In genomic region chr17:27367121-27367981, GRCh38 we compare ENCODE assay signal across 25 cellular contexts.
DNase-seq lines count a peak whose midpoint lies in the region; ATAC-seq and TF ChIP-seq lines count a peak whose summit lies in the region.
"Had no signal": no experiment of that assay in that cellular context is flagged by ENCODE, and none has a peak within 500 bp of the region (broad histone marks: within the 10 kb centered on the region; RNA-seq: fewer than 3 reads in every experiment).

No MANE protein-coding gene starts in this region.

- H3K9me3 ChIP-seq in neural progenitor cell (ENCODE audit: low read depth): peaks cover 9% of the 10 kb centered on the region

- TF ChIP-seq CTCF in CD14-positive monocyte (IDR thresholded peaks at IDR 0.05) (no peak), neural progenitor cell (IDR thresholded peaks at IDR 0.05) (no peak)

- H3K4me1 Mint-ChIP-seq in CD14-positive monocyte: peaks cover 16% of the 10 kb centered on the region
- peaks cover 11% of the 10 kb centered on the region for H3K4me1 Mint-ChIP-seq in neural progenitor cell
- H3K4me1 Mint-ChIP-seq in activated CD4-positive, alpha-beta memory T cell treated with anti-CD3 and anti-CD28 coated beads, Interleukin-2, amount 10 ng/mL, durations not matched to agents 7 days and 5 days: no peaks in the 10 kb centered on the region
- H3K4me1 Mint-ChIP-seq: B cell, memory B cell had no signal

- H3K27ac Mint-ChIP-seq in CD14-positive monocyte (peak overlapping the region in 4 of 7 donors; percentile 8 to 74 (median 55)), neural progenitor cell (peak overlapping the region; percentile 65)
- H3K27ac Mint-ChIP-seq in activated CD4-positive, alpha-beta memory T cell treated with anti-CD3 and anti-CD28 coated beads, Interleukin-2, amount 10 ng/mL, durations not matched to agents 7 days and 5 days: no peak overlapping the region
- H3K27ac Mint-ChIP-seq: activated T-helper 1 cell treated with anti-CD3 and anti-CD28 coated beads, Interleukin-12 subunit alpha, Interleukin-12 subunit beta, Interleukin-2, Interleukin-4 antibody, amounts not matched to agents 30 ng/mL and 10 ng/mL and 1 ng/mL, durations not matched to agents 14 hours and 24 hours and 36 hours; B cell; memory B cell; T-helper 1 cell treated with Interleukin-12 subunit alpha and Interleukin-12 subunit beta and Interleukin-4 antibody, amounts not matched to agents 30 μg/mL and 1 μg/mL, for 36 hours had no signal

- POLR2A ChIA-PET in activated CD4-positive, alpha-beta memory T cell treated with anti-CD3 and anti-CD28 coated beads, Interleukin-2, amount 10 ng/mL, durations not matched to agents 7 days and 5 days (lab: Charles Lee): interaction anchor here (0.6 kb wide), 1 partner anchor 9 kb away, joined by 3 read pairs; no protein-coding TSS in a partner anchor

- H3K27me3 Mint-ChIP-seq in CD14-positive monocyte (ENCODE audit: low read depth in 3 of 3) (peaks cover 0 to 5% (median 4%) of the 10 kb centered on the region in 3 donors), neural progenitor cell (ENCODE audit: insufficient read depth, low read depth) (peaks cover 16% of the 10 kb centered on the region)
- H3K27me3 Mint-ChIP-seq in activated CD4-positive, alpha-beta memory T cell treated with anti-CD3 and anti-CD28 coated beads, Interleukin-2, amount 10 ng/mL, durations not matched to agents 7 days and 5 days: peaks cover 4% of the 10 kb centered on the region
- H3K27me3 Mint-ChIP-seq: B cell, memory B cell had no signal

- peaks cover 22 to 44% (median 40%) of the 10 kb centered on the region in 7 donors for H3K9me3 Mint-ChIP-seq in CD14-positive monocyte
- peaks cover 23% of the 10 kb centered on the region for H3K9me3 Mint-ChIP-seq in neural progenitor cell
- peaks cover 11% of the 10 kb centered on the region for H3K9me3 Mint-ChIP-seq in activated CD4-positive, alpha-beta memory T cell treated with anti-CD3 and anti-CD28 coated beads, Interleukin-2, amount 10 ng/mL, durations not matched to agents 7 days and 5 days

- H3K36me3 ChIP-seq in neural progenitor cell: no peaks in the 10 kb centered on the region

- H3K4me3 Mint-ChIP-seq in CD14-positive monocyte (peak overlapping the region in 1 of 2 donors; percentile 12), neural progenitor cell (no peak overlapping the region)
- no peak overlapping the region for H3K4me3 Mint-ChIP-seq in activated CD4-positive, alpha-beta memory T cell treated with anti-CD3 and anti-CD28 coated beads, Interleukin-2, amount 10 ng/mL, durations not matched to agents 7 days and 5 days
- H3K4me3 Mint-ChIP-seq: activated T-helper 1 cell treated with anti-CD3 and anti-CD28 coated beads, Interleukin-12 subunit alpha, Interleukin-12 subunit beta, Interleukin-2, Interleukin-4 antibody, amounts not matched to agents 30 ng/mL and 10 ng/mL and 1 ng/mL, durations not matched to agents 14 hours and 24 hours and 36 hours; B cell; memory B cell; T-helper 1 cell treated with Interleukin-12 subunit alpha and Interleukin-12 subunit beta and Interleukin-4 antibody, amounts not matched to agents 30 μg/mL and 1 μg/mL, for 36 hours had no signal

- no peaks in the 10 kb centered on the region for H3K27me3 ChIP-seq in neural progenitor cell

- no peaks in the 10 kb centered on the region for H4K20me1 ChIP-seq in neural progenitor cell (ENCODE audit: low read depth)

- CTCF ChIA-PET in activated CD4-positive, alpha-beta memory T cell treated with anti-CD3 and anti-CD28 coated beads, Interleukin-2, amount 10 ng/mL, durations not matched to agents 7 days and 5 days (lab: Charles Lee): no interaction called here

- intact Hi-C loops in CD14-positive monocyte (cut with micrococcal nuclease): no loop called here

- no peaks in the 10 kb centered on the region for H3K79me2 ChIP-seq in neural progenitor cell (ENCODE audit: low read depth)

- no peak overlapping the region for H3K9ac ChIP-seq in neural progenitor cell

- H3K4me1 ChIP-seq in neural progenitor cell: no peaks in the 10 kb centered on the region

- DNase-seq in CD14-positive monocyte (ENCODE audit: low spot score): no peak
- peak; percentile 45 for DNase-seq in SK-N-DZ (ENCODE audit: low spot score)
- peak; percentile 77 for DNase-seq in islet precursor cell
- DNase-seq in neural progenitor cell (ENCODE audit: low spot score): no peak
- no peak for DNase-seq in activated CD4-positive, alpha-beta memory T cell treated with anti-CD3 and anti-CD28 coated beads, Interleukin-2, amount 10 ng/mL, durations not matched to agents 7 days and 5 days
- DNase-seq in amygdala (lab: John Stamatoyannopoulos, UW): no peak
- DNase-seq in foreskin melanocyte: no peak
- DNase-seq: activated CD4-positive, alpha-beta T cell treated with anti-CD3 and anti-CD28 coated beads for 48 hours; activated naive CD4-positive, alpha-beta T cell treated with anti-CD3 and anti-CD28 coated beads, Interleukin-2, amount 50 U/mL, for 16 hours; cortex of kidney; DMS53; GOT3; kidney; NCI-H1105; NCI-H2029; NCI-H2227 treated with DMSO at 0.1 percent for 48 hours; NCI-H69; substantia nigra had no signal

- no peak overlapping the region for H3K27ac ChIP-seq in neural progenitor cell
- H3K27ac ChIP-seq: HL-60 had no signal

- H3F3A ChIP-seq in neural progenitor cell (ENCODE audit: low read depth): no peaks in the 10 kb centered on the region

- no peak for ATAC-seq in GM19452 (IDR thresholded peaks at IDR 0.05; ENCODE audit: unreplicated experiment)

- H3K36me3 Mint-ChIP-seq in CD14-positive monocyte (peaks cover 0 to 3% of the 10 kb centered on the region in 2 donors), neural progenitor cell (no peaks in the 10 kb centered on the region)
- no peaks in the 10 kb centered on the region for H3K36me3 Mint-ChIP-seq in activated CD4-positive, alpha-beta memory T cell treated with anti-CD3 and anti-CD28 coated beads, Interleukin-2, amount 10 ng/mL, durations not matched to agents 7 days and 5 days (ENCODE audit: low read depth)

- no peak overlapping the region for H3K4me3 ChIP-seq in neural progenitor cell
- H3K4me3 ChIP-seq: A549 had no signal

- H2AFZ ChIP-seq in neural progenitor cell (replicated peaks): no peak overlapping the region

- no peak overlapping the region for H3K4me2 ChIP-seq in neural progenitor cell
- H3K4me2 ChIP-seq: A549 had no signal

Comparison
In these comparisons a context has a peak if more than half of its experiments do, and no peak if none do; other contexts are left out.
1. DNase-seq: peak in SK-N-DZ (single experiment) and islet precursor cell (single experiment); none in CD14-positive monocyte (single experiment), neural progenitor cell (single experiment), activated CD4-positive, alpha-beta memory T cell treated with anti-CD3 and anti-CD28 coated beads, Interleukin-2, amount 10 ng/mL, durations not matched to agents 7 days and 5 days (single experiment), amygdala (0 of 56) and foreskin melanocyte (single experiment).